ENCODE assay signal across 9 cellular contexts in genomic region chr1:229661022-229661877, GRCh38. TPM values are rescaled to one million over a fixed set of nuclear protein-coding genes. Genes with fewer than 3 reads are reported as not detected.
DNase-seq lines count a peak whose midpoint lies in the region; ATAC-seq and TF ChIP-seq lines count a peak whose summit lies in the region.
"Had no signal": no experiment of that assay in that cellular context is flagged by ENCODE, and none has a peak within 500 bp of the region (broad histone marks: within the 10 kb centered on the region; RNA-seq: fewer than 3 reads in every experiment).

No MANE protein-coding gene starts in this region.

- no peak overlapping the region for H3K27ac ChIP-seq in right cardiac atrium (ENCODE audit: low read length)
- no peak overlapping the region for H3K27ac ChIP-seq in sigmoid colon
- H3K27ac ChIP-seq: epithelial cell of prostate had no signal

- WGBS in right cardiac atrium: 53% methylated on average over 19 of the region's 19 CpGs
- 46 to 55% methylated on average over 19 of the region's 19 CpGs for WGBS in sigmoid colon, 2 donors

- ATAC-seq in right cardiac atrium: peak; percentile 87 to 92
- no peak for ATAC-seq in HG02981 (IDR thresholded peaks at IDR 0.05; ENCODE audit: unreplicated experiment)

- TF ChIP-seq POLR2A in sigmoid colon (IDR thresholded peaks at IDR 0.05): no peak

- DNase-seq in DMS79 treated with DMSO at 0.1 percent for 48 hours (lab: John Stamatoyannopoulos, UW) (peak; percentile 75), H4 (ENCODE audit: low spot score) (peak; percentile 73), NCI-H1092 (lab: John Stamatoyannopoulos, UW) (peak; percentile 67), T follicular helper cell (ENCODE audit: low read depth) (peak; percentile 57), amniotic epithelial cell (ENCODE audit: low read depth) (peak; percentile 60), right cardiac atrium (peak; percentile 79 to 93 (median 90)), sigmoid colon (peak; percentile 93)

- intact Hi-C loops in right cardiac atrium (cut with DNase I) (loop anchor here (2.0 to 10.0 kb wide), 4 partner anchors 551 to 654 kb away; no protein-coding TSS in a partner anchor), sigmoid colon (cut with DNase I) (loop anchor here (1.0 to 5.0 kb wide), 4 partner anchors 406 to 650 kb away; partner anchors contain the start of gene GALNT2)

- no peaks in the 10 kb centered on the region for H3K9me3 ChIP-seq in right cardiac atrium (ENCODE audit: control insufficient read depth, low read length)
- H3K9me3 ChIP-seq in sigmoid colon: no peaks in the 10 kb centered on the region

- peaks cover 3% of the 10 kb centered on the region for H3K4me1 ChIP-seq in right cardiac atrium (ENCODE audit: control insufficient read depth, insufficient read depth, low read length)
- H3K4me1 ChIP-seq in sigmoid colon: peaks cover 0 to 7% (median 0%) of the 10 kb centered on the region in 4 donors

- H3K4me3 ChIP-seq in right cardiac atrium (ENCODE audit: low read length) (no peak overlapping the region), sigmoid colon (no peak overlapping the region)

- TF ChIP-seq EP300 in sigmoid colon (IDR thresholded peaks at IDR 0.05): no peak

- H3K27me3 ChIP-seq in right cardiac atrium (ENCODE audit: control insufficient read depth, insufficient read depth) (no peaks in the 10 kb centered on the region), sigmoid colon (no peaks in the 10 kb centered on the region)

- peaks cover 0 to 34% (median 2%) of the 10 kb centered on the region in 4 donors for H3K36me3 ChIP-seq in sigmoid colon

- peak; percentile 81 to 94 (median 89) for TF ChIP-seq CTCF in sigmoid colon (IDR thresholded peaks at IDR 0.05)

RNA-seq across cellular contexts. Expression of gene URB2, which starts 35.2 kb away (rescaled TPM):
- total RNA-seq in H4 (2014; rRNA removed; shearing (Covaris generic)): 7.0 and 7.9 TPM in 2 replicates
- total RNA-seq in right cardiac atrium (1 to 10 TPM; 3.5 to 7.5 (median 4.2) TPM), sigmoid colon (10 to 100 TPM in 1 of 4 donors, 1 to 10 TPM in 3; 4.3 to 11.7 (median 7.4) TPM)
- polyA plus RNA-seq in right cardiac atrium (1.9 TPM), sigmoid colon (1 to 10 TPM in 1 of 3 donors, under 1 TPM in 2; 0.60 to 5.2 (median 0.92) TPM)

RNA-seq across cellular contexts. Expression of gene TAF5L, which starts 35.3 kb away (rescaled TPM):
- total RNA-seq in H4 (2014; rRNA removed; shearing (Covaris generic)): 10.7 and 13.9 TPM in 2 replicates
- 10 to 100 TPM; 10.6 to 19.2 (median 12.1) TPM for total RNA-seq in right cardiac atrium
- 6.9 TPM for polyA plus RNA-seq in right cardiac atrium
- total RNA-seq in sigmoid colon: 10 to 100 TPM; 11.1 to 18.0 (median 15.0) TPM
- 10 to 100 TPM; 10.6 to 13.7 (median 12.0) TPM for polyA plus RNA-seq in sigmoid colon
